Comparison of ENCODE assay signal across 8 cellular contexts in the genomic region with DNA sequence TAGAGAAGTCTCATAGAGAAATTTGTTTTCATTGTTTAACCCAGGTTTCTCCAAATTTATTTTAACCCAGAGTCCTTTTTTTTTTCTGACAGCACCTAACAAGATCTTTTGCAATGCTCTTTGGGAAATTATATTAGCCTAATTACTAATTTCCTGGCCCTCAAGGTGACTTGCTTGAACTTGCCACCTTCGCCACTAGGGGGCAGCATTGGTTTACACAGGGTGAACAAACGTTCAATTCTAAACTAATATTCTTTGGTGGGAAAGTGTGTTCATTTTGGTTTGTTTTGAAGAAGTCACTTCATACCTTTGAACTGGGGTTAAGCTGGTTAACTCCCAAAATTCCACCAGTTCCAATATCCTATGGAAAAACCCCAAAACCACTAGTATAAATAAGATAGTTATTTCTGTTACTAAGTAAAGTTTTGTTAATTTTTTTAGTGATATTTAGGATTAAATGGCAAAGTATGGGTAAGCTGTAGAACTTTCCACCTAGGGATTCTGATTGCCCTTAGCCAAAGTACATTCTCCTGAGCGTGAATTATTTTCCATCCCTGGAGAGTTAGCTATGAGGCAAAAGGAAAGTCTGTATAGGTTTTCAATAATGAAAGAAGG. TPM values are rescaled to one million over a fixed set of nuclear protein-coding genes. Genes with fewer than 3 reads are reported as not detected.
DNase-seq lines count a peak whose midpoint lies in the region; FAIRE-seq and TF ChIP-seq lines count a peak whose summit lies in the region.

No MANE protein-coding gene starts in this region.

- no peaks in the 10 kb centered on the region for H3K9me3 ChIP-seq in tibial artery

- no peaks in the 10 kb centered on the region for H3K27me3 ChIP-seq in tibial artery

- TF ChIP-seq CTCF in GM13977 (IDR thresholded peaks at IDR 0.05; ENCODE audit: extremely low read depth, insufficient read depth, missing control alignments) (peak; percentile 95), osteocyte (IDR thresholded peaks at IDR 0.05) (peak; percentile 96), tibial artery (IDR thresholded peaks at IDR 0.05) (peak; percentile 75 to 95)

- H3K4me1 Mint-ChIP-seq in activated T-helper 1 cell treated with anti-CD3 and anti-CD28 coated beads, Interleukin-12 subunit alpha, Interleukin-12 subunit beta, Interleukin-2, Interleukin-4 antibody, amounts not matched to agents 30 ng/mL and 10 ng/mL and 1 ng/mL, durations not matched to agents 14 hours and 24 hours and 36 hours (ENCODE audit: low read depth): no peaks in the 10 kb centered on the region
- peaks cover 15% of the 10 kb centered on the region for H3K4me1 Mint-ChIP-seq in osteocyte (ENCODE audit: unreplicated experiment)

- FAIRE-seq in A204.1 (lab: Jason Lieb, UNC): peak; percentile 89

- DNase-seq in GM13977 (ENCODE audit: low spot score) (peak; percentile 67), KBM-7 (peak; percentile 35), RKO (ENCODE audit: low spot score) (peak; percentile 82), foreskin melanocyte (peak; percentile 48), osteocyte (ENCODE audit: extremely low spot score, unreplicated experiment) (peak; percentile 89), tibial artery (peak; percentile 76 to 80)
- peak; percentile 39 for DNase-seq in activated T-helper 1 cell treated with anti-CD3 and anti-CD28 coated beads, Interleukin-12 subunit alpha, Interleukin-12 subunit beta, Interleukin-2, Interleukin-4 antibody, amounts not matched to agents 30 ng/mL and 10 ng/mL and 1 ng/mL, durations not matched to agents 14 hours and 24 hours and 36 hours (ENCODE audit: low spot score)

- no peaks in the 10 kb centered on the region for H3K36me3 ChIP-seq in tibial artery

- no peaks in the 10 kb centered on the region for H3K9me3 Mint-ChIP-seq in activated T-helper 1 cell treated with anti-CD3 and anti-CD28 coated beads, Interleukin-12 subunit alpha, Interleukin-12 subunit beta, Interleukin-2, Interleukin-4 antibody, amounts not matched to agents 30 ng/mL and 10 ng/mL and 1 ng/mL, durations not matched to agents 14 hours and 24 hours and 36 hours
- no peaks in the 10 kb centered on the region for H3K9me3 Mint-ChIP-seq in osteocyte (ENCODE audit: unreplicated experiment)

- peak overlapping the region in 1 of 2 donors; percentile 25 for H3K27ac ChIP-seq in tibial artery

- peaks cover 0 to 6% (median 4%) of the 10 kb centered on the region in 4 donors for H3K4me1 ChIP-seq in tibial artery

- no peak overlapping the region for H3K4me3 ChIP-seq in tibial artery

- H3K36me3 Mint-ChIP-seq in activated T-helper 1 cell treated with anti-CD3 and anti-CD28 coated beads, Interleukin-12 subunit alpha, Interleukin-12 subunit beta, Interleukin-2, Interleukin-4 antibody, amounts not matched to agents 30 ng/mL and 10 ng/mL and 1 ng/mL, durations not matched to agents 14 hours and 24 hours and 36 hours (ENCODE audit: low read depth): no peaks in the 10 kb centered on the region
- no peaks in the 10 kb centered on the region for H3K36me3 Mint-ChIP-seq in osteocyte (ENCODE audit: unreplicated experiment)

- H3K27ac Mint-ChIP-seq in activated T-helper 1 cell treated with anti-CD3 and anti-CD28 coated beads, Interleukin-12 subunit alpha, Interleukin-12 subunit beta, Interleukin-2, Interleukin-4 antibody, amounts not matched to agents 30 ng/mL and 10 ng/mL and 1 ng/mL, durations not matched to agents 14 hours and 24 hours and 36 hours: no peak overlapping the region
- no peak overlapping the region for H3K27ac Mint-ChIP-seq in osteocyte (ENCODE audit: unreplicated experiment)

- intact Hi-C loops in activated T-helper 1 cell treated with anti-CD3 and anti-CD28 coated beads, Interleukin-12 subunit alpha, Interleukin-12 subunit beta, Interleukin-2, Interleukin-4 antibody, amounts not matched to agents 30 ng/mL and 10 ng/mL and 1 ng/mL, durations not matched to agents 14 hours and 24 hours and 36 hours (cut with micrococcal nuclease): loop anchor here (1.0 to 10.0 kb wide), 5 partner anchors 13 to 1939 kb away; no protein-coding TSS in a partner anchor
- intact Hi-C loops in tibial artery (cut with DNase I; ENCODE audit: low total_unique reads): no loop called here

- peaks cover 10% of the 10 kb centered on the region for H3K27me3 Mint-ChIP-seq in activated T-helper 1 cell treated with anti-CD3 and anti-CD28 coated beads, Interleukin-12 subunit alpha, Interleukin-12 subunit beta, Interleukin-2, Interleukin-4 antibody, amounts not matched to agents 30 ng/mL and 10 ng/mL and 1 ng/mL, durations not matched to agents 14 hours and 24 hours and 36 hours (ENCODE audit: insufficient read depth)
- no peaks in the 10 kb centered on the region for H3K27me3 Mint-ChIP-seq in osteocyte (ENCODE audit: unreplicated experiment)

- no peak overlapping the region for H3K4me3 Mint-ChIP-seq in activated T-helper 1 cell treated with anti-CD3 and anti-CD28 coated beads, Interleukin-12 subunit alpha, Interleukin-12 subunit beta, Interleukin-2, Interleukin-4 antibody, amounts not matched to agents 30 ng/mL and 10 ng/mL and 1 ng/mL, durations not matched to agents 14 hours and 24 hours and 36 hours
- no peak overlapping the region for H3K4me3 Mint-ChIP-seq in osteocyte (ENCODE audit: unreplicated experiment)

- in situ Hi-C loops in GM13977 (cut with MboI; ENCODE audit: low pct_unique_long_range_greater_than_20kb, low sequenced_read_pairs, unreplicated experiment): no loop called here
- in situ Hi-C loops in KBM-7 (cut with MboI; ENCODE audit: low pct_unique_long_range_greater_than_20kb, low sequenced_read_pairs): no loop called here

RNA-seq across cellular contexts. Expression of a gene that starts 13.0 kb away (rescaled TPM):
- not detected in 2 replicates for total RNA-seq in activated T-helper 1 cell treated with anti-CD3 and anti-CD28 coated beads, Interleukin-12 subunit alpha, Interleukin-12 subunit beta, Interleukin-2, Interleukin-4 antibody, amounts not matched to agents 30 ng/mL and 10 ng/mL and 1 ng/mL, durations not matched to agents 14 hours and 24 hours and 36 hours
- 1.1 and 1.8 TPM in 2 replicates for total RNA-seq in osteocyte

RNA-seq across cellular contexts. Expression of a gene that starts 57.4 kb away (rescaled TPM):
- total RNA-seq in activated T-helper 1 cell treated with anti-CD3 and anti-CD28 coated beads, Interleukin-12 subunit alpha, Interleukin-12 subunit beta, Interleukin-2, Interleukin-4 antibody, amounts not matched to agents 30 ng/mL and 10 ng/mL and 1 ng/mL, durations not matched to agents 14 hours and 24 hours and 36 hours: 24.7 and 31.9 TPM in 2 replicates
- 6.5 and 6.7 TPM in 2 replicates for total RNA-seq in osteocyte

Comparison
In these comparisons a context has a peak if more than half of its experiments do, and no peak if none do; other contexts are left out.
1. DNase-seq: peak in every context shown above with its lines; median percentile 89 in osteocyte; 82 in RKO; 78 in tibial artery; 67 in GM13977; 48 in foreskin melanocyte; 39 in activated T-helper 1 cell treated with anti-CD3 and anti-CD28 coated beads, Interleukin-12 subunit alpha, Interleukin-12 subunit beta, Interleukin-2, Interleukin-4 antibody, amounts not matched to agents 30 ng/mL and 10 ng/mL and 1 ng/mL, durations not matched to agents 14 hours and 24 hours and 36 hours; 35 in KBM-7.